Comparison of ENCODE assay signal across 8 cellular contexts in the genomic region with DNA sequence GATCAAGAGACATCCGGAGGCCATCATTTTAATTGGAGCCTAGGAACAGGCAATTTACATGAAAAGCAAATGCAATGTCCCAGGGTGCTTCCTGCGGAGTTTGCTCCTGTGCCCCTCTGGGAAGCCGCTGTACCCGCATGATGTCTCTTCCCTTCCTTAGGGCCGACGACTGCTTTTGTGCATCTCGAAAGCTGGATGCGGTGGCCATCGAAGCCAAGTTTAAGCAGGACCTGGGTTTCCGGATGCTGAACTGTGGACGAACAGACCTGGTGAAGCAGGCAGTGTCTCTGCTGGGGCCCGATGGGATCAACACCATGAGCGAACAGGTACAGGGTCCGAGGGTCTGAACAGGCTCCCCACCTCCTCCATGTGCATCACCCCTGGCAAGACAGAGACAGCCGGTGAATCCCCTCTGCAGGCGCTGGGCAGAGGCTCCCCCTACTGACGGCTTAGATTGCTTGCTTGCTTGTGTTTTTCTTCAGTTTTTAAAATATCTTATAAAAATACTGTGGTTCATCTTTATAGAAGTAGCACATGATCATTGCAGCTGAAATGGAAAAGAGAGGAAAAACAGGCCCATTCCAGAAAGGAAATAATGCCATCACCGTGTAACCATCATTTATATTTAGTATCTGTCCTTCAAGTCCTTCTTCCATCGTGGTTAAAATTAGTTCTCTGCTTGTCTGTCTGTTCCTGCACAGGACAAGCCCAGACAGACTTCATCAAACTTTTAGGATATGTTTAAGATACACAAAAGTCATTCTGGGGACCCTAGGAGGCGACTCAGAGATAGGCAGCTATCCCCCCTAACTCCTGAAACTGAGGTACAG.
DNase-seq lines count a peak whose midpoint lies in the region; ATAC-seq, FAIRE-seq and TF ChIP-seq lines count a peak whose summit lies in the region.

No MANE protein-coding gene starts in this region.

- H3K4me1 ChIP-seq in DND-41 (ENCODE audit: insufficient read depth, low read length) (no peaks in the 10 kb centered on the region), foreskin keratinocyte (no peaks in the 10 kb centered on the region), small intestine (ENCODE audit: control insufficient read depth in 2 of 2, insufficient read depth in 1 of 2, low read depth in 1 of 2, low read length in 1 of 2) (no peaks in the 10 kb centered on the region)

- H3K27me3 ChIP-seq in DND-41 (ENCODE audit: insufficient read depth, low read length, poor library complexity) (peaks cover 3% of the 10 kb centered on the region), HL-60 (ENCODE audit: insufficient read depth, poor library complexity, severe bottlenecking) (no peaks in the 10 kb centered on the region), foreskin keratinocyte (no peaks in the 10 kb centered on the region), small intestine (ENCODE audit: control insufficient read depth in 2 of 2, insufficient read depth in 2 of 2, low read length in 2 of 2) (no peaks in the 10 kb centered on the region)

- H3K4me3 ChIP-seq in DND-41 (ENCODE audit: low read depth in 1 of 2, low read length in 2 of 2) = no peak overlapping the region
- H3K4me3 ChIP-seq in HL-60 (replicated peaks; ENCODE audit: insufficient read depth, low read length) = no peak overlapping the region
- no peak overlapping the region for H3K4me3 ChIP-seq in small intestine (ENCODE audit: low read depth in 1 of 2, low read length in 2 of 2)

- H3K79me2 ChIP-seq in DND-41 (ENCODE audit: insufficient read depth, low read length) = no peaks in the 10 kb centered on the region

- no peak overlapping the region for H3K27ac ChIP-seq in DND-41 (ENCODE audit: low read length)
- no peak overlapping the region for H3K27ac ChIP-seq in HL-60 (replicated peaks)
- H3K27ac ChIP-seq in foreskin keratinocyte = no peak overlapping the region
- no peak overlapping the region for H3K27ac ChIP-seq in small intestine (ENCODE audit: low read depth in 1 of 2, low read length in 1 of 2)

- H3K9ac ChIP-seq in DND-41 (ENCODE audit: low read depth, low read length) = no peak overlapping the region

- H3K9me3 ChIP-seq in DND-41 (ENCODE audit: insufficient read depth, low read length, severe bottlenecking) = no peaks in the 10 kb centered on the region
- H3K9me3 ChIP-seq in small intestine (ENCODE audit: control insufficient read depth, low read depth) = no peaks in the 10 kb centered on the region

- WGBS in small intestine, 3 donors = 54 to 62% (median 61%) methylated on average over 20 of the region's 20 CpGs

- DNase-seq in DND-41 (peak; percentile 38), HL-60 (ENCODE audit: low read depth in 1 of 2, low spot score in 1 of 2) (peak in 1 of 2 experiments; percentile 21), SK-MEL-5 (ENCODE audit: low read depth, low spot score) (peak; percentile 59), foreskin keratinocyte (peak in 1 of 2 donors; percentile 17), small intestine (peak; percentile 20), NCI-H187 (lab: John Stamatoyannopoulos, UW) (no peak)
- DNase-seq in activated effector memory CD4-positive, alpha-beta T cell treated with anti-CD3 and anti-CD28 coated beads, Interleukin-2, amount 50 U/mL, for 16 hours = no peak

- H2AFZ ChIP-seq in DND-41 (ENCODE audit: low read depth, low read length) = no peak overlapping the region

- FAIRE-seq in small intestine (lab: Jason Lieb, UNC) = no peak

- TF ChIP-seq CTCF in DND-41 (IDR thresholded peaks at IDR 0.05; ENCODE audit: borderline replicate concordance, extremely low read depth, low read length, poor library complexity, severe bottlenecking) (peak; percentile 66), HL-60 (IDR thresholded peaks at IDR 0.05; ENCODE audit: insufficient read depth, low read length) (peak; percentile 42), foreskin keratinocyte (conservative IDR thresholded peaks at IDR 0.05) (peak; percentile 80)

- no peak overlapping the region for H3K4me2 ChIP-seq in DND-41 (ENCODE audit: insufficient read depth, low read length)

- no peak for ATAC-seq in DND-41 (ENCODE audit: insufficient read depth, low read depth)
- peak; percentile 20 for ATAC-seq in foreskin keratinocyte
- no peak for ATAC-seq in GM19452 (IDR thresholded peaks at IDR 0.05; ENCODE audit: unreplicated experiment)

- H4K20me1 ChIP-seq in DND-41 (ENCODE audit: insufficient read depth, low read length) = peaks cover 3% of the 10 kb centered on the region

- in situ Hi-C loops in SK-MEL-5 (cut with HindIII; ENCODE audit: low pct_unique_long_range_greater_than_20kb, low sequenced_read_pairs) = no loop called here

- no peaks in the 10 kb centered on the region for H3K36me3 ChIP-seq in DND-41 (ENCODE audit: insufficient read depth, low read length)
- H3K36me3 ChIP-seq in small intestine (ENCODE audit: control insufficient read depth in 2 of 2, insufficient read depth in 2 of 2, low read length in 2 of 2) = no peaks in the 10 kb centered on the region

Comparison
In these comparisons a context has a peak if more than half of its experiments do, and no peak if none do; other contexts are left out.
1. DNase-seq: peak in DND-41 (single experiment), SK-MEL-5 (single experiment) and small intestine (single experiment); none in NCI-H187 (0 of 2) and activated effector memory CD4-positive, alpha-beta T cell treated with anti-CD3 and anti-CD28 coated beads, Interleukin-2, amount 50 U/mL, for 16 hours (single experiment).
2. Peak in every context shown above with its lines, with median percentiles within 50 percentile points of each other: CTCF ChIP-seq.